ENCODE assay signal across 8 cellular contexts in the genomic region with DNA sequence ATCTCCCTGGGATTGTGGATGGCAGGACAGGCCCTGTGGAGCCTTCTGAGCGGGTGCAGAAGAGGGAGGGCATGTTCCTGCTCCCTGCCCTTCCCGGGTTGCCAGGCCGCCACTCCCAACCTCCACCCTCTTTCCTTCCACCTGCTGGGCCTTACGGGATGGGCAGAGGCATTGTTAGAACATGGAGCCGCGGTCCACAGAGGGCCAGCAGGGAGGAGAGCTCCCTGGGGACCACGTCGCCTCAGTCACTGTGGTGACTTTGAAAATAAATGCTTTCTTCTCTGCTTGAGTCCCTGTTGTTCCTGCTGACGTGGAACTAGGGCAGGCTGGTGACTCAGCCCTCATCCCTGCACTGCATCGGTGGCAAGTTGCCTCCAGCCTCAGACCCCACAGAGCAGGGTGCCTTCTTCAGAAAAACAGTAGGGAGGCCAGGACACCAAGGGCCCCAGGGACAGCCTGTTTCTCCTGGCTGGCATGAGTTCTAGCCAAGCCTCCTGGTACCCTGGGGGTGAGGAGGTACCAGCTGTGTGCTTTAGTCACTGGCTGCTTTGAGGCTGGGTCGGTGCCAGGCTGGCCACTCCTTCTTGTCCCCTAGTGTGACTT.
DNase-seq lines count a peak whose midpoint lies in the region; ATAC-seq and TF ChIP-seq lines count a peak whose summit lies in the region.

No MANE protein-coding gene starts in this region.

- no peaks in the 10 kb centered on the region for H3K9me3 Mint-ChIP-seq in T-helper 2 cell treated with Interferon-gamma antibody and Interleukin-4, amounts not matched to agents 5 μg/mL and 100 μg/mL, for 36 hours

- H3K27me3 ChIP-seq in mammary epithelial cell (ENCODE audit: insufficient read depth, low read length) (no peaks in the 10 kb centered on the region), uterus (no peaks in the 10 kb centered on the region)

- H3K4me3 Mint-ChIP-seq in T-helper 2 cell treated with Interferon-gamma antibody and Interleukin-4, amounts not matched to agents 5 μg/mL and 100 μg/mL, for 36 hours = no peak overlapping the region

- TF ChIP-seq POLR2A in uterus (IDR thresholded peaks at IDR 0.05) = peak in 1 of 2 donors; percentile 12

- H3K27ac Mint-ChIP-seq in T-helper 2 cell treated with Interferon-gamma antibody and Interleukin-4, amounts not matched to agents 5 μg/mL and 100 μg/mL, for 36 hours = no peak overlapping the region

- intact Hi-C loops in mammary epithelial cell (cut with micrococcal nuclease) = no loop called here
- intact Hi-C loops in uterus (cut with DNase I; ENCODE audit: low total_unique reads) = no loop called here

- no peak for ATAC-seq in HG02885 (IDR thresholded peaks at IDR 0.05; ENCODE audit: poor library complexity, unreplicated experiment)

- WGBS in mammary epithelial cell (ENCODE audit: low coverage, missing lambda C conversion rate) = 22% methylated on average over 7 of the region's 11 CpGs

- no peak for TF ChIP-seq CTCF in mammary epithelial cell (conservative IDR thresholded peaks at IDR 0.05 in 1 of 2, IDR thresholded peaks at IDR 0.05 in 1 of 2; ENCODE audit: extremely low read depth in 1 of 2, insufficient read depth in 1 of 2, low read depth in 1 of 2, low read length in 2 of 2)
- no peak for TF ChIP-seq CTCF in uterus (IDR thresholded peaks at IDR 0.05)

- no peak overlapping the region for H2AFZ ChIP-seq in mammary epithelial cell (ENCODE audit: low read depth, low read length)

- peaks cover 18% of the 10 kb centered on the region for H4K20me1 ChIP-seq in mammary epithelial cell (ENCODE audit: insufficient read depth, low read length)

- H3K4me2 ChIP-seq in mammary epithelial cell (ENCODE audit: insufficient read depth, low read depth, low read length) = peak overlapping the region; percentile 33

- H3K9ac ChIP-seq in mammary epithelial cell (ENCODE audit: insufficient read depth, low read length) = peak overlapping the region; percentile 41

- H3K4me1 ChIP-seq in mammary epithelial cell (ENCODE audit: insufficient read depth, low read length) (peaks cover 62% of the 10 kb centered on the region), uterus (peaks cover 18 to 23% of the 10 kb centered on the region in 2 donors)

- peaks cover 94% of the 10 kb centered on the region for H3K79me2 ChIP-seq in mammary epithelial cell (ENCODE audit: insufficient read depth, low read length)

- H3K27ac ChIP-seq in mammary epithelial cell (ENCODE audit: insufficient read depth, low read depth, low read length) (peak overlapping the region; percentile 52), uterus (peak overlapping the region; percentile 74 to 76)

- H3K4me3 ChIP-seq in mammary epithelial cell (replicated peaks in 1 of 3; ENCODE audit: insufficient read depth in 1 of 3, low read depth in 2 of 3, low read length in 3 of 3) (no peak overlapping the region), uterus (no peak overlapping the region)

- DNase-seq in GM04503 (ENCODE audit: low read depth) = peak; percentile 61
- DNase-seq in NCI-H2107 treated with DMSO at 0.1 percent for 48 hours (lab: John Stamatoyannopoulos, UW; ENCODE audit: unreplicated experiment) = peak; percentile 89
- peak; percentile 65 for DNase-seq in mammary epithelial cell
- DNase-seq in lung microvascular endothelial cell (ENCODE audit: low read depth in 2 of 2) = peak; percentile 37 to 78
- peak; percentile 70 to 76 for DNase-seq in uterus
- DNase-seq in T-helper 2 cell treated with Interferon-gamma antibody and Interleukin-4, amounts not matched to agents 5 μg/mL and 100 μg/mL, for 36 hours (ENCODE audit: low spot score) = no peak
- DNase-seq in activated gamma-delta T cell (lab: John Stamatoyannopoulos, UW) = no peak

- H3K9me3 ChIP-seq in mammary epithelial cell (replicated peaks; ENCODE audit: insufficient read depth, low read length) (no peaks in the 10 kb centered on the region), uterus (no peaks in the 10 kb centered on the region)

- CTCF ChIA-PET in mammary epithelial cell (lab: Charles Lee; ENCODE audit: low non-redundant PET) = no interaction called here

- H3K36me3 ChIP-seq in mammary epithelial cell (ENCODE audit: insufficient read depth, low read length) = peaks cover 8% of the 10 kb centered on the region
- H3K36me3 ChIP-seq in uterus = no peaks in the 10 kb centered on the region

- H3K4me1 Mint-ChIP-seq in T-helper 2 cell treated with Interferon-gamma antibody and Interleukin-4, amounts not matched to agents 5 μg/mL and 100 μg/mL, for 36 hours (ENCODE audit: low read depth) = peaks cover 35% of the 10 kb centered on the region

- in situ Hi-C loops in mammary epithelial cell (cut with MboI; ENCODE audit: low sequenced_read_pairs in 2 of 2) = no loop called here

- H3K27me3 Mint-ChIP-seq in T-helper 2 cell treated with Interferon-gamma antibody and Interleukin-4, amounts not matched to agents 5 μg/mL and 100 μg/mL, for 36 hours (ENCODE audit: low read depth) = peaks cover 8% of the 10 kb centered on the region

- dilution Hi-C loops in mammary epithelial cell (cut with HindIII; ENCODE audit: low sequenced_read_pairs) = no loop called here

- no peaks in the 10 kb centered on the region for H3K36me3 Mint-ChIP-seq in T-helper 2 cell treated with Interferon-gamma antibody and Interleukin-4, amounts not matched to agents 5 μg/mL and 100 μg/mL, for 36 hours (ENCODE audit: low read depth)

- no TSS peak for BruUV-seq in mammary epithelial cell (replicated peaks; lab: Mats Ljungman, UMichigan)

Comparison
In these comparisons a context has a peak if more than half of its experiments do, and no peak if none do; other contexts are left out.
1. DNase-seq: peak in GM04503 (single experiment), NCI-H2107 treated with DMSO at 0.1 percent for 48 hours (single experiment), mammary epithelial cell (single experiment), lung microvascular endothelial cell (2 of 2) and uterus (2 of 2); none in T-helper 2 cell treated with Interferon-gamma antibody and Interleukin-4, amounts not matched to agents 5 μg/mL and 100 μg/mL, for 36 hours (single experiment) and activated gamma-delta T cell (single experiment).